9 cellular contexts compared by ENCODE assay signal in the genomic region with DNA sequence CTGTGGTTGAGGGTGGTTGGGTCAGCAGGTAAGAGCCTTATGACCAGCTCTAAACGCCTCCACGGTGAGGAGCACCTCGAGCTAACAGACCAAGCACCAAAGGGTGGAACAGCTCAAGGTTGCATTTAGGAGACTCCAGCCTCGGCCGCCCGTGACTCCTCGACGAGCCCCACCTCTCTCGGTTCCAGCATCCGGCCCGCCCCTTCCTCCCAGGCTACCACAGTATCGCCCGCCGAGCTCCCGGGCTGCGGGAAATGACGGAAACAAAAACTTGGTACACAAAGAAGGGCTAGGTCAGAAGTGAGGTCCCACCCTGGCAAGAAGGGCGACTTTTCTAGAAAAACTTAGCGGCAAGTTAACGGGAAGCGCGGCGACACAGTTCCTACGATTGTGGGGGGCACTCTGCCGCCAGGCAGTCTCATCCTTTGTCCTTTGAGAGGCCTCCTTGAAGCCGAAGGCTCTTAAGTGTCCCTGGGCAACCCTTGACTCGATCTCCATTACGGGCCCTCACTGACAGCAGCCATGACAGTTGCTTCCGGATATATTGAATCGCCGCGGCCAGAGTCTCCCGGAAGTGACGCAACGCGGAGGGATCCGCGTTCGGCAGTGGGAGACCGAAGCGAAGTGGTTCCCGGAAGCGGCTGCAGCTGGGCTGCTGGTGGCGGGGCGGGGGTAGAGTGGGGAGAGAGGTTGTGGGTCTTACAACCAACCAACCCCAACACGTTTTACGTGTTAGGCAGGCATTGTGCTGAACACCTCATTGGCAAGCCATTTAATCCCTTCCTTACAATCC. TPM values are rescaled to one million over a fixed set of nuclear protein-coding genes. Genes with fewer than 3 reads are reported as not detected.
DNase-seq lines count a peak whose midpoint lies in the region; ATAC-seq, FAIRE-seq and TF ChIP-seq lines count a peak whose summit lies in the region.
"Had no signal": no experiment of that assay in that cellular context is flagged by ENCODE, and none has a peak within 500 bp of the region (broad histone marks: within the 10 kb centered on the region; RNA-seq: fewer than 3 reads in every experiment).

No MANE protein-coding gene starts in this region.

- H3K36me3 ChIP-seq in BLaER1 = no peaks in the 10 kb centered on the region
- H3K36me3 ChIP-seq: cardiac muscle cell had no signal

- H3K4me3 ChIP-seq in BLaER1 (peak overlapping the region; percentile 82), lower leg skin (ENCODE audit: low read depth, poor library complexity, severe bottlenecking) (peak overlapping the region; percentile 78)
- H3K4me3 ChIP-seq: cardiac muscle cell had no signal

- H3K9ac ChIP-seq in BLaER1 = peak overlapping the region; percentile 87

- peak; percentile 87 for ATAC-seq in HG03442 (IDR thresholded peaks at IDR 0.05; ENCODE audit: unreplicated experiment)

- H3K27me3 ChIP-seq in BLaER1 = no peaks in the 10 kb centered on the region
- H3K27me3 ChIP-seq: cardiac muscle cell had no signal

- H4K20me1 ChIP-seq in BLaER1 = no peaks in the 10 kb centered on the region

- H3K27ac ChIP-seq in BLaER1 (peak overlapping the region; percentile 93), cingulate gyrus (ENCODE audit: low read depth, low read length) (peak overlapping the region; percentile 92)
- H3K27ac ChIP-seq: cardiac muscle cell had no signal

- WGBS in lower leg skin, 2 donors = 6 to 9% methylated on average over 40 to 47 of the region's 47 CpGs

- no peak for TF ChIP-seq CTCF in lower leg skin (IDR thresholded peaks at IDR 0.05)

- intact Hi-C loops in lower leg skin (cut with DNase I; ENCODE audit: low total_unique reads) = no loop called here

- peak; percentile 99 for FAIRE-seq in GM19239 (lab: Jason Lieb, UNC)

- TF ChIP-seq POLR2A in lower leg skin (IDR thresholded peaks at IDR 0.05) = no peak

- H3K4me1 ChIP-seq in BLaER1 = peaks cover 14% of the 10 kb centered on the region

- H3K9me3 ChIP-seq in BLaER1 = peaks cover 17% of the 10 kb centered on the region

- DNase-seq in GM19239 (ENCODE audit: insufficient read length, low spot score) (peak; percentile 64), NCI-H524 treated with DMSO at 0.1 percent for 48 hours (lab: John Stamatoyannopoulos, UW) (peak; percentile 26), lower leg skin (ENCODE audit: low spot score in 2 of 2) (peak; percentile 88 to 99)
- DNase-seq in activated CD4-positive, alpha-beta T cell treated with anti-CD3 and anti-CD28 coated beads for 4 hours = peak; percentile 89
- peak; percentile 84 for DNase-seq in stimulated activated CD8-positive, alpha-beta memory T cell treated with anti-CD3 and anti-CD28 coated beads, Interleukin-15, amount 100 ng/mL, for 1 hour (ENCODE audit: low read depth)

- H3K4me2 ChIP-seq in BLaER1 = peak overlapping the region; percentile 79

RNA-seq across cellular contexts. Expression of a gene that starts 40.2 kb away (rescaled TPM):
- 10 to 100 TPM in 1 of 4 donors, 1 to 10 TPM in 3; 6.7 to 12.1 (median 8.3) TPM for total RNA-seq in lower leg skin

RNA-seq across cellular contexts. Expression of a gene that starts 46.5 kb away (rescaled TPM):
- 1 to 10 TPM; 2.1 to 3.6 (median 3.0) TPM for total RNA-seq in lower leg skin

Comparison
In these comparisons a context has a peak if more than half of its experiments do, and no peak if none do; other contexts are left out.
1. Peak in every context shown above with its lines: DNase-seq, ATAC-seq, H3K4me3 ChIP-seq and H3K27ac ChIP-seq.
2. DNase-seq: peak in every context shown above with its lines; median percentile 94 in lower leg skin; 89 in activated CD4-positive, alpha-beta T cell treated with anti-CD3 and anti-CD28 coated beads for 4 hours; 84 in stimulated activated CD8-positive, alpha-beta memory T cell treated with anti-CD3 and anti-CD28 coated beads, Interleukin-15, amount 100 ng/mL, for 1 hour; 64 in GM19239; 26 in NCI-H524 treated with DMSO at 0.1 percent for 48 hours.